Comparison of ENCODE assay signal across 15 cellular contexts in genomic region chr3:100023150-100023549, GRCh38.
DNase-seq lines count a peak whose midpoint lies in the region; FAIRE-seq and TF ChIP-seq lines count a peak whose summit lies in the region.
"Had no signal": no experiment of that assay in that cellular context is flagged by ENCODE, and none has a peak within 500 bp of the region (broad histone marks: within the 10 kb centered on the region; RNA-seq: fewer than 3 reads in every experiment).

No MANE protein-coding gene starts in this region.

- no peak overlapping the region for H2BK12ac ChIP-seq in H9 (ENCODE audit: insufficient read length, low read depth, low read length)

- H3K9ac ChIP-seq in H9 (ENCODE audit: extremely low read depth, insufficient read length, low read length) (no peak overlapping the region), kidney (ENCODE audit: low read length in 2 of 2) (no peak overlapping the region)

- H3K27ac ChIP-seq in ascending aorta (peak overlapping the region; percentile 71 to 81), osteoblast (ENCODE audit: low read depth, low read length) (peak overlapping the region; percentile 71), H9 (ENCODE audit: insufficient read length, low read depth, low read length) (no peak overlapping the region), kidney (ENCODE audit: low read depth in 2 of 2, low read length in 2 of 2) (no peak overlapping the region)
- H3K27ac ChIP-seq: SK-N-MC, thyroid gland had no signal

- H3K4me1 ChIP-seq in ascending aorta: peaks cover 5 to 44% of the 10 kb centered on the region in 2 donors
- H3K4me1 ChIP-seq in osteoblast (ENCODE audit: insufficient read depth, low read length): peaks cover 42% of the 10 kb centered on the region
- no peaks in the 10 kb centered on the region for H3K4me1 ChIP-seq in H9 (ENCODE audit: insufficient read depth, low read length)
- H3K4me1 ChIP-seq in kidney (ENCODE audit: control insufficient read depth in 1 of 2, insufficient read depth in 1 of 2, low read depth in 1 of 2, low read length in 2 of 2): peaks cover 0 to 3% of the 10 kb centered on the region in 2 donors

- H3K79me1 ChIP-seq in H9 (ENCODE audit: insufficient read depth, low read depth, low read length, poor library complexity, severe bottlenecking): no peaks in the 10 kb centered on the region

- no peaks in the 10 kb centered on the region for H3K9me3 Mint-ChIP-seq in activated naive CD8-positive, alpha-beta T cell treated with anti-CD3 and anti-CD28 coated beads for 36 hours
- no peaks in the 10 kb centered on the region for H3K9me3 Mint-ChIP-seq in H9
- H3K9me3 Mint-ChIP-seq: activated T-helper 1 cell treated with anti-CD3 and anti-CD28 coated beads, Interleukin-12 subunit alpha, Interleukin-12 subunit beta, Interleukin-2, Interleukin-4 antibody, amounts not matched to agents 30 ng/mL and 10 ng/mL and 1 ng/mL, durations not matched to agents 14 hours and 24 hours and 36 hours; central memory CD8-positive, alpha-beta T cell had no signal

- no peak overlapping the region for H2AK5ac ChIP-seq in H9 (ENCODE audit: insufficient read length, low read length)

- no peak overlapping the region for H3K4ac ChIP-seq in H9 (ENCODE audit: low read depth, low read length)

- no peak overlapping the region for H2BK20ac ChIP-seq in H9 (ENCODE audit: low read depth, low read length, poor library complexity, severe bottlenecking)

- H3K4me3 Mint-ChIP-seq in activated naive CD8-positive, alpha-beta T cell treated with anti-CD3 and anti-CD28 coated beads for 36 hours: no peak overlapping the region
- H3K4me3 Mint-ChIP-seq in H9: no peak overlapping the region
- H3K4me3 Mint-ChIP-seq: activated T-helper 1 cell treated with anti-CD3 and anti-CD28 coated beads, Interleukin-12 subunit alpha, Interleukin-12 subunit beta, Interleukin-2, Interleukin-4 antibody, amounts not matched to agents 30 ng/mL and 10 ng/mL and 1 ng/mL, durations not matched to agents 14 hours and 24 hours and 36 hours; central memory CD8-positive, alpha-beta T cell had no signal

- no peak overlapping the region for H2BK15ac ChIP-seq in H9 (ENCODE audit: low read depth, low read length)

- H3K36me3 Mint-ChIP-seq in activated naive CD8-positive, alpha-beta T cell treated with anti-CD3 and anti-CD28 coated beads for 36 hours: peaks cover 9% of the 10 kb centered on the region
- H3K36me3 Mint-ChIP-seq in H9 (ENCODE audit: insufficient read depth in 1 of 3, low read depth in 3 of 3): no peaks in the 10 kb centered on the region

- intact Hi-C loops in ascending aorta (cut with DNase I) (no loop called here), kidney (cut with DNase I) (no loop called here)

- no peak overlapping the region for H2BK120ac ChIP-seq in H9 (ENCODE audit: low read depth, low read length, poor library complexity, severe bottlenecking)

- H3K9me3 ChIP-seq in MG63: peaks cover 3% of the 10 kb centered on the region
- no peaks in the 10 kb centered on the region for H3K9me3 ChIP-seq in ascending aorta
- H3K9me3 ChIP-seq in osteoblast (ENCODE audit: low read depth, low read length): no peaks in the 10 kb centered on the region
- no peaks in the 10 kb centered on the region for H3K9me3 ChIP-seq in H9 (ENCODE audit: control insufficient read depth, low read depth, low read length)
- no peaks in the 10 kb centered on the region for H3K9me3 ChIP-seq in kidney (ENCODE audit: control insufficient read depth in 1 of 2, low read length in 2 of 2)
- H3K9me3 ChIP-seq: Caco-2, thyroid gland had no signal

- H4K20me1 ChIP-seq in osteoblast (ENCODE audit: insufficient read depth, low read length): no peaks in the 10 kb centered on the region
- H4K20me1 ChIP-seq in H9 (ENCODE audit: control insufficient read depth, insufficient read depth, insufficient read length): no peaks in the 10 kb centered on the region

- H3K56ac ChIP-seq in H9 (ENCODE audit: insufficient read length, low read depth, low read length): no peak overlapping the region

- H2AFZ ChIP-seq in osteoblast (ENCODE audit: low read length) (no peak overlapping the region), H9 (ENCODE audit: low read length) (no peak overlapping the region)

- no peaks in the 10 kb centered on the region for H3K23me2 ChIP-seq in H9 (ENCODE audit: insufficient read length, low read depth, low read length, poor library complexity, severe bottlenecking)

- no peak overlapping the region for H3T11ph ChIP-seq in H9 (ENCODE audit: low read length)

- H3K27ac Mint-ChIP-seq in activated naive CD8-positive, alpha-beta T cell treated with anti-CD3 and anti-CD28 coated beads for 36 hours: no peak overlapping the region
- H3K27ac Mint-ChIP-seq in H9: no peak overlapping the region
- H3K27ac Mint-ChIP-seq: activated T-helper 1 cell treated with anti-CD3 and anti-CD28 coated beads, Interleukin-12 subunit alpha, Interleukin-12 subunit beta, Interleukin-2, Interleukin-4 antibody, amounts not matched to agents 30 ng/mL and 10 ng/mL and 1 ng/mL, durations not matched to agents 14 hours and 24 hours and 36 hours had no signal

- no peak overlapping the region for H3K14ac ChIP-seq in H9 (ENCODE audit: insufficient read depth, low read length)

- FAIRE-seq in kidney (lab: Jason Lieb, UNC): no peak

- no peak overlapping the region for H4K5ac ChIP-seq in H9 (ENCODE audit: insufficient read length, low read depth, low read length)

- H4K91ac ChIP-seq in H9 (ENCODE audit: insufficient read length, low read depth, low read length): no peak overlapping the region

- peaks cover 2% of the 10 kb centered on the region for H3K4me1 Mint-ChIP-seq in activated naive CD8-positive, alpha-beta T cell treated with anti-CD3 and anti-CD28 coated beads for 36 hours
- 0 out of 4 replicates have a peak, but pooled peaks cover 0 to 2% of the 10 kb centered on the region in 2 experiments for H3K4me1 Mint-ChIP-seq in H9

- no peak for TF ChIP-seq CTCF in ascending aorta (IDR thresholded peaks at IDR 0.05)
- TF ChIP-seq CTCF in osteoblast (IDR thresholded peaks at IDR 0.05; ENCODE audit: extremely low read depth, low read depth, low read length): no peak
- no peak for TF ChIP-seq CTCF in H9 (conservative IDR thresholded peaks at IDR 0.05)
- no peak for TF ChIP-seq CTCF in kidney (IDR thresholded peaks at IDR 0.05; ENCODE audit: borderline replicate concordance, extremely low read depth, insufficient read depth)

- no CpG with 5 or more reads among the region's 5 CpGs for WGBS in H9 (ENCODE audit: extremely low coverage, insufficient read length, low lambda C conversion rate)

- no peak overlapping the region for H3K23ac ChIP-seq in H9 (ENCODE audit: insufficient read length, low read depth, low read length)

- no peak overlapping the region for H2BK5ac ChIP-seq in H9 (ENCODE audit: insufficient read length, low read length)

- H3K27me3 Mint-ChIP-seq in activated naive CD8-positive, alpha-beta T cell treated with anti-CD3 and anti-CD28 coated beads for 36 hours: no peaks in the 10 kb centered on the region
- H3K27me3 Mint-ChIP-seq in H9 (ENCODE audit: low read depth): no peaks in the 10 kb centered on the region
- H3K27me3 Mint-ChIP-seq: central memory CD8-positive, alpha-beta T cell had no signal

- peak overlapping the region; percentile 25 for H3K4me2 ChIP-seq in osteoblast (ENCODE audit: insufficient read depth, low read length)
- H3K4me2 ChIP-seq in H9 (ENCODE audit: insufficient read depth, insufficient read length, low read length): no peak overlapping the region

- H3K4me3 ChIP-seq in MG63 (no peak overlapping the region), ascending aorta (no peak overlapping the region), osteoblast (ENCODE audit: insufficient read depth, low read length) (no peak overlapping the region), kidney (ENCODE audit: low read length in 2 of 2) (no peak overlapping the region)
- H3K4me3 ChIP-seq: SK-N-MC, thyroid gland had no signal

- H3K79me2 ChIP-seq in osteoblast (ENCODE audit: insufficient read depth, low read length) (no peaks in the 10 kb centered on the region), H9 (ENCODE audit: insufficient read depth, low read length) (no peaks in the 10 kb centered on the region)

- DNase-seq in DMS53 treated with DMSO at 0.1 percent for 48 hours (lab: John Stamatoyannopoulos, UW; ENCODE audit: unreplicated experiment) (peak; percentile 63), MG63 (peak; percentile 76), ascending aorta (ENCODE audit: low spot score in 2 of 2) (no peak), osteoblast (ENCODE audit: insufficient read length, low spot score, missing footprints) (no peak), H9 (no peak), SKM-1 (lab: John Stamatoyannopoulos, UW; ENCODE audit: unreplicated experiment) (no peak), kidney (no peak)
- DNase-seq in activated naive CD8-positive, alpha-beta T cell treated with anti-CD3 and anti-CD28 coated beads for 36 hours: no peak
- DNase-seq: activated CD4-positive, alpha-beta T cell treated with anti-CD3 and anti-CD28 coated beads for 1 hour; Caco-2; NCI-H524 treated with DMSO at 0.1 percent for 48 hours had no signal

- no peak overlapping the region for H4K8ac ChIP-seq in H9 (replicated peaks; ENCODE audit: insufficient read length, low read depth, low read length)

- no peak overlapping the region for H3K18ac ChIP-seq in H9 (ENCODE audit: insufficient read length, low read depth, low read length)

- H3K27me3 ChIP-seq in MG63 (no peaks in the 10 kb centered on the region), ascending aorta (no peaks in the 10 kb centered on the region), osteoblast (ENCODE audit: insufficient read depth, low read length) (no peaks in the 10 kb centered on the region), H9 (ENCODE audit: insufficient read depth, low read length) (no peaks in the 10 kb centered on the region)
- H3K27me3 ChIP-seq: thyroid gland had no signal

- peaks cover 8% of the 10 kb centered on the region for H3K36me3 ChIP-seq in MG63
- H3K36me3 ChIP-seq in ascending aorta: no peaks in the 10 kb centered on the region
- no peaks in the 10 kb centered on the region for H3K36me3 ChIP-seq in osteoblast (ENCODE audit: insufficient read depth, low read length)
- H3K36me3 ChIP-seq in kidney (ENCODE audit: control insufficient read depth in 1 of 2, insufficient read depth in 2 of 2, low read length in 2 of 2): no peaks in the 10 kb centered on the region
- H3K36me3 ChIP-seq: thyroid gland had no signal

Comparison
In these comparisons a context has a peak if more than half of its experiments do, and no peak if none do; other contexts are left out.
1. DNase-seq: peak in DMS53 treated with DMSO at 0.1 percent for 48 hours (single experiment) and MG63 (single experiment); none in ascending aorta (0 of 2), osteoblast (single experiment), activated naive CD8-positive, alpha-beta T cell treated with anti-CD3 and anti-CD28 coated beads for 36 hours (single experiment), H9 (single experiment), SKM-1 (single experiment) and kidney (single experiment).
2. H3K27ac ChIP-seq: peak in ascending aorta (2 of 2) and osteoblast (single experiment); none in H9 (single experiment) and kidney (0 of 2).